8 cellular contexts compared by ENCODE assay signal in genomic region chr12:54214553-54215374, GRCh38. TPM values are rescaled to one million over a fixed set of nuclear protein-coding genes. Genes with fewer than 3 reads are reported as not detected.
A peak's percentile ranks its signal among the peaks of the same experiment; 100 is the strongest.
DNase-seq lines count a peak whose midpoint lies in the region; ATAC-seq and TF ChIP-seq lines count a peak whose summit lies in the region.

No MANE protein-coding gene starts in this region.

- peak overlapping the region; percentile 47 to 86 for H3K4me3 Mint-ChIP-seq in CD14-positive monocyte

- ATAC-seq in GM19372 (IDR thresholded peaks at IDR 0.05; ENCODE audit: low read depth, unreplicated experiment), result peak; percentile 82
- peak; percentile 53 for ATAC-seq in HG03457 (IDR thresholded peaks at IDR 0.05; ENCODE audit: unreplicated experiment)

- peaks cover 67 to 74% (median 71%) of the 10 kb centered on the region in 3 donors for H3K27me3 Mint-ChIP-seq in CD14-positive monocyte (ENCODE audit: low read depth in 3 of 3)

- peaks cover 33% of the 10 kb centered on the region for H3K4me1 Mint-ChIP-seq in CD14-positive monocyte

- H3K27ac Mint-ChIP-seq in CD14-positive monocyte, result peak overlapping the region in 3 of 7 donors; percentile 3 to 85 (median 60)

- H3K36me3 Mint-ChIP-seq in CD14-positive monocyte, result peaks cover 0 to 3% of the 10 kb centered on the region in 2 donors

- DNase-seq in CD14-positive monocyte (ENCODE audit: low spot score), result peak; percentile 90
- DNase-seq in NCI-H510A (lab: John Stamatoyannopoulos, UW), result peak; percentile 79
- peak; percentile 90 for DNase-seq in activated CD4-positive, CD25-positive, alpha-beta regulatory T cell treated with anti-CD3 and anti-CD28 coated beads, Interleukin-2, amount 50 U/mL, for 72 hours
- DNase-seq in central memory CD4-positive, alpha-beta T cell, result peak; percentile 84
- peak; percentile 92 for DNase-seq in kidney tubule cell (ENCODE audit: low spot score)
- peak; percentile 84 for DNase-seq in stimulated activated CD4-positive, alpha-beta T cell treated with anti-CD3 and anti-CD28 coated beads, Interleukin-2, amount 100 ng/mL, for 4 hours (ENCODE audit: low read depth)

- TF ChIP-seq CTCF in CD14-positive monocyte (IDR thresholded peaks at IDR 0.05), result peak; percentile 100

- peaks cover 0 to 5% (median 3%) of the 10 kb centered on the region in 7 donors for H3K9me3 Mint-ChIP-seq in CD14-positive monocyte

- intact Hi-C loops in CD14-positive monocyte (cut with micrococcal nuclease), result no loop called here

RNA-seq across cellular contexts. Expression of gene SMUG1, which starts 26.0 kb away (rescaled TPM):
- 10 to 100 TPM; 46.8 to 50.8 TPM for polyA plus RNA-seq in CD14-positive monocyte

Comparison
In these comparisons a context has a peak if more than half of its experiments do, and no peak if none do; other contexts are left out.
1. Peak in every context shown above with its lines: DNase-seq and ATAC-seq.